ENCODE assay signal across 23 cellular contexts in the genomic region with DNA sequence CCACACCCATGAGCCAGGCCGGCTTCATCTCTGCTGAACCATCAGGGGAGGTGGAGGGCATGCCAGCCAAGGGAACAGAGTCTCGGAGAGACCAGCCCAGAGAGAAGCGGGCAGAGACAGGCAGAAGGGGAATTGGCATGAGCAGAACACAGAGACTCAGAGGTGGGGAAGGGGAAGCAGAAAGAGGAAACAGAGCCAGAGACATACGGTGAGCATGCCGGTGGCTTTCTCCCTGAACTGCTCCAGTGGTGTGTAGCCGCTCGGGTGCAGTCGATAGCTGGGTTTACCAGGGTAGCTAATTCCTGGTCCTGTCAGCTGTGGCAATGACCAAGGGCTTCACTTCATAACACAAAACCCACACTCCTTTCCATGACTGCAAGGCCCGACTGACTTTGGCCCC.
DNase-seq lines count a peak whose midpoint lies in the region; ATAC-seq and TF ChIP-seq lines count a peak whose summit lies in the region.
"Had no signal": no experiment of that assay in that cellular context is flagged by ENCODE, and none has a peak within 500 bp of the region (broad histone marks: within the 10 kb centered on the region; RNA-seq: fewer than 3 reads in every experiment).

No MANE protein-coding gene starts in this region.

- TF ChIP-seq CTCF in Peyer's patch (IDR thresholded peaks at IDR 0.05) = no peak
- no peak for TF ChIP-seq CTCF in heart right ventricle (IDR thresholded peaks at IDR 0.05)

- no peaks in the 10 kb centered on the region for H3K4me1 ChIP-seq in Karpas-422 (ENCODE audit: low read length)
- no peaks in the 10 kb centered on the region for H3K4me1 ChIP-seq in Peyer's patch
- peaks cover 0 to 34% (median 13%) of the 10 kb centered on the region in 9 donors for H3K4me1 ChIP-seq in heart right ventricle
- H3K4me1 ChIP-seq: parathyroid adenoma had no signal

- H3K9me3 ChIP-seq in Karpas-422 (ENCODE audit: low read length) = no peaks in the 10 kb centered on the region
- no peaks in the 10 kb centered on the region for H3K9me3 ChIP-seq in Peyer's patch
- H3K9me3 ChIP-seq in heart right ventricle = peaks cover 0 to 3% (median 0%) of the 10 kb centered on the region in 11 donors

- no peak overlapping the region for H3K4me3 ChIP-seq in Karpas-422 (ENCODE audit: low read length)
- H3K4me3 ChIP-seq in Peyer's patch = no peak overlapping the region
- no peak overlapping the region for H3K4me3 ChIP-seq in heart right ventricle
- H3K4me3 ChIP-seq: cardiac muscle cell, hepatocyte, K562 had no signal

- peaks cover 18 to 20% of the 10 kb centered on the region in 2 donors for H3K4me1 Mint-ChIP-seq in stimulated activated naive B cell treated with anti-CD40 and anti-IgM and Interleukin-4, amounts not matched to agents 10 μg/mL and 1 μg/mL and 100 μg/mL, for 72 hours

- no peaks in the 10 kb centered on the region for H3K9me2 ChIP-seq in Karpas-422 (replicated peaks; ENCODE audit: insufficient read depth, low read length)

- peaks cover 3 to 19% of the 10 kb centered on the region in 2 donors for H3K27me3 Mint-ChIP-seq in stimulated activated naive B cell treated with anti-CD40 and anti-IgM and Interleukin-4, amounts not matched to agents 10 μg/mL and 1 μg/mL and 100 μg/mL, for 72 hours
- H3K27me3 Mint-ChIP-seq: activated CD4-positive, alpha-beta memory T cell treated with anti-CD3 and anti-CD28 coated beads for 36 hours had no signal

- no peak overlapping the region for H3K4me2 ChIP-seq in Karpas-422 (ENCODE audit: low read depth, low read length, poor library complexity, severe bottlenecking)
- H3K4me2 ChIP-seq: hepatocyte had no signal

- no peaks in the 10 kb centered on the region for H3K9me3 Mint-ChIP-seq in stimulated activated naive B cell treated with anti-CD40 and anti-IgM and Interleukin-4, amounts not matched to agents 10 μg/mL and 1 μg/mL and 100 μg/mL, for 72 hours
- H3K9me3 Mint-ChIP-seq: activated CD4-positive, alpha-beta memory T cell treated with anti-CD3 and anti-CD28 coated beads for 36 hours; naive thymus-derived CD8-positive, alpha-beta T cell; T-helper 1 cell treated with Interleukin-12 subunit alpha and Interleukin-12 subunit beta and Interleukin-4 antibody, amounts not matched to agents 30 μg/mL and 1 μg/mL, for 36 hours had no signal

- no peak overlapping the region for H3K27ac ChIP-seq in Karpas-422 (ENCODE audit: low read length)
- H3K27ac ChIP-seq in Peyer's patch = no peak overlapping the region
- H3K27ac ChIP-seq in heart right ventricle = no peak overlapping the region
- H3K27ac ChIP-seq: cardiac muscle cell, hepatocyte, parathyroid adenoma had no signal

- peak; percentile 99 for ATAC-seq in stimulated activated naive B cell treated with anti-CD40 and anti-IgM and Interleukin-4, amounts not matched to agents 10 μg/mL and 1 μg/mL and 100 μg/mL, for 72 hours (replicated peaks)
- ATAC-seq in heart right ventricle = no peak
- ATAC-seq: K562; naive thymus-derived CD8-positive, alpha-beta T cell had no signal

- H3K79me2 ChIP-seq in Karpas-422 (ENCODE audit: low read length) = no peaks in the 10 kb centered on the region
- H3K79me2 ChIP-seq: hepatocyte, parathyroid adenoma had no signal

- H2AFZ ChIP-seq in Karpas-422 (ENCODE audit: low read length) = no peak overlapping the region
- H2AFZ ChIP-seq: hepatocyte, parathyroid adenoma had no signal

- intact Hi-C loops in heart right ventricle (cut with DNase I) = loop anchor here in 1 of 10 donors (10.0 kb wide), 1 partner anchor 92 kb away; no protein-coding TSS in a partner anchor

- 91 to 97% methylated on average over 9 of the region's 9 CpGs for WGBS in heart right ventricle, 2 donors

- H3K36me3 Mint-ChIP-seq in stimulated activated naive B cell treated with anti-CD40 and anti-IgM and Interleukin-4, amounts not matched to agents 10 μg/mL and 1 μg/mL and 100 μg/mL, for 72 hours = no peaks in the 10 kb centered on the region
- H3K36me3 Mint-ChIP-seq: activated CD4-positive, alpha-beta memory T cell treated with anti-CD3 and anti-CD28 coated beads for 36 hours; naive thymus-derived CD8-positive, alpha-beta T cell had no signal

- H3K9ac ChIP-seq in Karpas-422 (ENCODE audit: low read length) = no peak overlapping the region
- H3K9ac ChIP-seq: parathyroid adenoma had no signal

- H3K27me3 ChIP-seq in Karpas-422 (ENCODE audit: low read length) (no peaks in the 10 kb centered on the region), Peyer's patch (no peaks in the 10 kb centered on the region), heart right ventricle (peaks cover 0 to 37% (median 7%) of the 10 kb centered on the region in 7 donors)
- H3K27me3 ChIP-seq: cardiac muscle cell, hepatocyte had no signal

- TF ChIP-seq POLR2A in Peyer's patch (IDR thresholded peaks at IDR 0.05) = no peak

- peak overlapping the region; percentile 3 for H3K27ac Mint-ChIP-seq in stimulated activated naive B cell treated with anti-CD40 and anti-IgM and Interleukin-4, amounts not matched to agents 10 μg/mL and 1 μg/mL and 100 μg/mL, for 72 hours
- H3K27ac Mint-ChIP-seq: activated CD4-positive, alpha-beta memory T cell treated with anti-CD3 and anti-CD28 coated beads for 36 hours; naive thymus-derived CD8-positive, alpha-beta T cell; T-helper 1 cell treated with Interleukin-12 subunit alpha and Interleukin-12 subunit beta and Interleukin-4 antibody, amounts not matched to agents 30 μg/mL and 1 μg/mL, for 36 hours had no signal

- no peak overlapping the region for H3K4me3 Mint-ChIP-seq in stimulated activated naive B cell treated with anti-CD40 and anti-IgM and Interleukin-4, amounts not matched to agents 10 μg/mL and 1 μg/mL and 100 μg/mL, for 72 hours
- H3K4me3 Mint-ChIP-seq: activated CD4-positive, alpha-beta memory T cell treated with anti-CD3 and anti-CD28 coated beads for 36 hours; H9; naive thymus-derived CD8-positive, alpha-beta T cell; T-helper 1 cell treated with Interleukin-12 subunit alpha and Interleukin-12 subunit beta and Interleukin-4 antibody, amounts not matched to agents 30 μg/mL and 1 μg/mL, for 36 hours had no signal

- DNase-seq in Karpas-422 (peak; percentile 50), Peyer's patch (peak in 2 of 3 donors; percentile 40 to 56), germinal center (ENCODE audit: low spot score) (peak; percentile 68), NCI-H1417 (lab: John Stamatoyannopoulos, UW) (no peak), putamen (ENCODE audit: low spot score) (no peak), heart right ventricle (no peak)
- peak; percentile 40 for DNase-seq in stimulated activated naive B cell treated with anti-CD40 and anti-IgM and Interleukin-4, amounts not matched to agents 10 μg/mL and 1 μg/mL and 100 μg/mL, for 72 hours
- DNase-seq: activated CD4-positive, alpha-beta memory T cell treated with anti-CD3 and anti-CD28 coated beads for 36 hours; activated naive CD4-positive, alpha-beta T cell; dermis blood vessel endothelial cell; H9; NCI-H1092 treated with DMSO at 0.1 percent for 48 hours; NCI-H2107; NCI-H524; SHP77 treated with DMSO at 0.1 percent for 48 hours; stimulated activated CD4-positive, alpha-beta T cell treated with anti-CD3 and anti-CD28 coated beads, Interleukin-1b, Interleukin-23, amount 100 ng/mL, for 48 hours; stimulated activated naive CD4-positive, alpha-beta T cell treated with Interleukin-2 at 50 U/mL for 16 hours had no signal

- H4K20me1 ChIP-seq in Karpas-422 (ENCODE audit: insufficient read depth, low read depth, low read length) = no peaks in the 10 kb centered on the region

- H3K36me3 ChIP-seq in Karpas-422 (ENCODE audit: insufficient read depth, low read length) (no peaks in the 10 kb centered on the region), Peyer's patch (no peaks in the 10 kb centered on the region), heart right ventricle (no peaks in the 10 kb centered on the region)
- H3K36me3 ChIP-seq: cardiac muscle cell had no signal

Comparison
In these comparisons a context has a peak if more than half of its experiments do, and no peak if none do; other contexts are left out.
1. DNase-seq: peak in Karpas-422 (single experiment), Peyer's patch (2 of 3), germinal center (single experiment) and stimulated activated naive B cell treated with anti-CD40 and anti-IgM and Interleukin-4, amounts not matched to agents 10 μg/mL and 1 μg/mL and 100 μg/mL, for 72 hours (single experiment); none in NCI-H1417 (0 of 3), putamen (single experiment) and heart right ventricle (0 of 2).
2. ATAC-seq: peak in stimulated activated naive B cell treated with anti-CD40 and anti-IgM and Interleukin-4, amounts not matched to agents 10 μg/mL and 1 μg/mL and 100 μg/mL, for 72 hours (2 of 2); none in heart right ventricle (0 of 8).